Comparison of ENCODE assay signal across 11 cellular contexts in the genomic region with DNA sequence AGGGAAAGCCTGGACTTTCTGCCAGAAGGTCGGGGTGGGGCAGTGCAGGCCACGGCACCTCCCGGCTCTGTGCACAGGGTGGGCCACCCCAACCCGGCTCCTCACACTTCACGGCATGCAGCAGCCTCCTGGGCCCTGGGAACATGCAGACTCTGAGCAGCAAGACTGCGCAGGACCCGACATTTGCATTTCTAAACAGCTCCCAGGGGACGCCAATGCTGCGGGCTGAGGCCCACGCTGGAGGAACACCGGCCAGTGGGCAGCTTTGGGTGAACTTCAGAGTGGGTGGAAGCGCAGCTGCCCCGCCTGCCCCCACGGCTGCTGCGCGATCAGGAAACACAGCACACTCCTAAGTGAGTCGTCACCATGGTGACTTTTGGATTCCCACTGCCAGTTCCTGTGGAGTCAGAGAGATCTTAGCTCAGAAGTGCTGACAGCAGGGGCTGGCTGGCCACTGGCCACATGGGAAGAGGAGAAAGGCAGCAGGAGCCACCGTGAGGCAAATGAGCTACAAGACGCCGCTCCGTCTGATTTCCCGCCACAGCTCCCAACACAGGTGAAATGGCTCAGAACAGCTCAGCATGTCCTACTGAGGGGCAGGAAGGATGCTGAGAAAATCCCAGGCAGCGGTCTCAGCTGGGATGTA. TPM values are rescaled to one million over a fixed set of nuclear protein-coding genes. Genes with fewer than 3 reads are reported as not detected.
A peak's percentile ranks its signal among the peaks of the same experiment; 100 is the strongest.
DNase-seq lines count a peak whose midpoint lies in the region; ATAC-seq lines count a peak whose summit lies in the region.
"Had no signal": no experiment of that assay in that cellular context is flagged by ENCODE, and none has a peak within 500 bp of the region (broad histone marks: within the 10 kb centered on the region; RNA-seq: fewer than 3 reads in every experiment).

No MANE protein-coding gene starts in this region.

- DNase-seq in AG20443 (ENCODE audit: low spot score) (peak; percentile 9), HT1080 (ENCODE audit: low read depth) (peak; percentile 36), iPS-NIHi7 (ENCODE audit: extremely low spot score) (peak; percentile 50), GM19238 (ENCODE audit: insufficient read length, low spot score) (no peak), COLO829 (ENCODE audit: low spot score) (no peak)
- DNase-seq: GOT3, naive B cell had no signal

- ATAC-seq in GM18868 (IDR thresholded peaks at IDR 0.05; ENCODE audit: unreplicated experiment) (no peak), HG03135 (IDR thresholded peaks at IDR 0.05; ENCODE audit: unreplicated experiment) (no peak)

- H3K27ac ChIP-seq in angular gyrus (ENCODE audit: low read depth, low read length), result peak overlapping the region; percentile 29
- H3K27ac ChIP-seq: vagina had no signal

RNA-seq across cellular contexts. Expression of gene RNASET2, which starts 52.1 kb away (rescaled TPM):
- total RNA-seq in HT1080 (2014; rRNA removed; shearing (Covaris generic)), result 22.0 and 25.0 TPM in 2 replicates
- 26.5 and 27.3 TPM in 2 replicates for polyA plus RNA-seq in HT1080 (2015; cell fraction: cytosol; rRNA removed)
- polyA plus RNA-seq in HT1080 (2015; cell fraction: nucleus; rRNA removed), result 23.1 and 29.3 TPM in 2 replicates

Comparison
In these comparisons a context has a peak if more than half of its experiments do, and no peak if none do; other contexts are left out.
1. DNase-seq: peak in AG20443 (single experiment), HT1080 (single experiment) and iPS-NIHi7 (single experiment); none in GM19238 (single experiment) and COLO829 (single experiment).